Comparison of ENCODE assay signal across 9 cellular contexts in genomic region chr4:8232748-8233147, GRCh38. TPM values are rescaled to one million over a fixed set of nuclear protein-coding genes. Genes with fewer than 3 reads are reported as not detected.
"Had no signal": no experiment of that assay in that cellular context is flagged by ENCODE, and none has a peak within 500 bp of the region (broad histone marks: within the 10 kb centered on the region; RNA-seq: fewer than 3 reads in every experiment).

No MANE protein-coding gene starts in this region.

- H3K36me3 ChIP-seq: HAP-1 had no signal

- H3K9me3 ChIP-seq: HAP-1 had no signal

- H3K9me3 Mint-ChIP-seq: HFFc6 had no signal

- DNase-seq: GM23248, GOT3, H7, HFFc6, KG1 had no signal

- H3K4me3 Mint-ChIP-seq: HFFc6 had no signal

- H3K4me3 ChIP-seq: GM23248, HAP-1, K562 had no signal

- ATAC-seq: HCT116, K562 had no signal

- H3K27ac ChIP-seq: GM23248 had no signal

- H3K27ac Mint-ChIP-seq: HFFc6 had no signal

- H2AFZ ChIP-seq: GM23248 had no signal

- FAIRE-seq: K562 had no signal

- H3K4me1 ChIP-seq: HAP-1 had no signal

- H3K9ac ChIP-seq: GM23248 had no signal

RNA-seq across cellular contexts. Expression of gene HTRA3, which starts 36.8 kb away (rescaled TPM):
- total RNA-seq: HT-29, K562 had no signal
